ENCODE assay signal across 10 cellular contexts in genomic region chr9:133855802-133856592, GRCh38.
A peak's percentile ranks its signal among the peaks of the same experiment; 100 is the strongest.
DNase-seq lines count a peak whose midpoint lies in the region; ATAC-seq and TF ChIP-seq lines count a peak whose summit lies in the region.
"Had no signal": no experiment of that assay in that cellular context is flagged by ENCODE, and none has a peak within 500 bp of the region (broad histone marks: within the 10 kb centered on the region; RNA-seq: fewer than 3 reads in every experiment).

No MANE protein-coding gene starts in this region.

- TF ChIP-seq CTCF in AG09319 (IDR thresholded peaks at IDR 0.05; ENCODE audit: low read depth, low read length) (no peak), fibroblast of pulmonary artery (IDR thresholded peaks at IDR 0.05; ENCODE audit: low read length, missing control alignments) (no peak), nephron progenitor cell (IDR thresholded peaks at IDR 0.05) (no peak)
- no peak for TF ChIP-seq CTCF in CD4-positive, alpha-beta T cell (IDR thresholded peaks at IDR 0.05)

- peaks cover 60% of the 10 kb centered on the region for H3K4me1 Mint-ChIP-seq in nephron progenitor cell
- no peaks in the 10 kb centered on the region for H3K4me1 Mint-ChIP-seq in CD4-positive, alpha-beta T cell (ENCODE audit: low read depth)

- H3K4me3 ChIP-seq in fibroblast of pulmonary artery (replicated peaks; ENCODE audit: low read depth, low read length), result no peak overlapping the region
- H3K4me3 ChIP-seq: breast epithelium had no signal

- no peak overlapping the region for H3K4me3 Mint-ChIP-seq in nephron progenitor cell
- no peak overlapping the region for H3K4me3 Mint-ChIP-seq in CD4-positive, alpha-beta T cell
- H3K4me3 Mint-ChIP-seq: B cell had no signal

- H3K9me3 ChIP-seq in CD4-positive, alpha-beta T cell (ENCODE audit: control insufficient read depth, low read length), result no peaks in the 10 kb centered on the region
- H3K9me3 ChIP-seq: breast epithelium had no signal

- DNase-seq in AG09319 (ENCODE audit: extremely low read depth, low read depth) (peak; percentile 64), RPMI7951 (ENCODE audit: low read depth) (peak; percentile 93), fibroblast of pulmonary artery (ENCODE audit: low read depth) (peak; percentile 64), nephron progenitor cell (no peak), occipital lobe (lab: John Stamatoyannopoulos, UW) (no peak)
- no peak for DNase-seq in CD4-positive, alpha-beta T cell

- no peaks in the 10 kb centered on the region for H3K27me3 ChIP-seq in CD4-positive, alpha-beta T cell (ENCODE audit: control insufficient read depth, insufficient read depth, low read length)
- H3K27me3 ChIP-seq: breast epithelium had no signal

- POLR2A ChIA-PET in CD4-positive, alpha-beta T cell (lab: Charles Lee), result no interaction called here

- ATAC-seq in HG02870 (IDR thresholded peaks at IDR 0.05; ENCODE audit: unreplicated experiment) (no peak), GM19351 (IDR thresholded peaks at IDR 0.05; ENCODE audit: unreplicated experiment) (no peak)
- no peak for ATAC-seq in CD4-positive, alpha-beta T cell (ENCODE audit: poor library complexity)

- H3K9me3 Mint-ChIP-seq in nephron progenitor cell, result peaks cover 8% of the 10 kb centered on the region
- H3K9me3 Mint-ChIP-seq in CD4-positive, alpha-beta T cell, result no peaks in the 10 kb centered on the region

- intact Hi-C loops in CD4-positive, alpha-beta T cell (cut with DNase I, micrococcal nuclease), result no loop called here

- H3K27ac Mint-ChIP-seq in nephron progenitor cell, result peak overlapping the region; percentile 88
- H3K27ac Mint-ChIP-seq in CD4-positive, alpha-beta T cell, result no peak overlapping the region

- H3K36me3 Mint-ChIP-seq in nephron progenitor cell (ENCODE audit: low read depth), result peaks cover 25% of the 10 kb centered on the region
- no peaks in the 10 kb centered on the region for H3K36me3 Mint-ChIP-seq in CD4-positive, alpha-beta T cell (ENCODE audit: low read depth)

- H3K27ac ChIP-seq in CD4-positive, alpha-beta T cell (ENCODE audit: low read depth, low read length), result no peak overlapping the region

- peaks cover 3% of the 10 kb centered on the region for H3K27me3 Mint-ChIP-seq in nephron progenitor cell (ENCODE audit: low read depth, poor library complexity)
- H3K27me3 Mint-ChIP-seq in CD4-positive, alpha-beta T cell, result no peaks in the 10 kb centered on the region
- H3K27me3 Mint-ChIP-seq: B cell had no signal

- CTCF ChIA-PET in CD4-positive, alpha-beta T cell (lab: Charles Lee), result no interaction called here

Comparison
In these comparisons a context has a peak if more than half of its experiments do, and no peak if none do; other contexts are left out.
1. DNase-seq: peak in AG09319 (single experiment), RPMI7951 (single experiment) and fibroblast of pulmonary artery (single experiment); none in nephron progenitor cell (single experiment), occipital lobe (single experiment) and CD4-positive, alpha-beta T cell (0 of 10).